18 cellular contexts compared by ENCODE assay signal in genomic region chr3:12585181-12585580, GRCh38. TPM values are rescaled to one million over a fixed set of nuclear protein-coding genes. Genes with fewer than 3 reads are reported as not detected.
A peak's percentile ranks its signal among the peaks of the same experiment; 100 is the strongest.
DNase-seq lines count a peak whose midpoint lies in the region; ATAC-seq and TF ChIP-seq lines count a peak whose summit lies in the region.
"Had no signal": no experiment of that assay in that cellular context is flagged by ENCODE, and none has a peak within 500 bp of the region (broad histone marks: within the 10 kb centered on the region; RNA-seq: fewer than 3 reads in every experiment).

No MANE protein-coding gene starts in this region.

- no peaks in the 10 kb centered on the region for H3K9me3 ChIP-seq in H9 (ENCODE audit: control insufficient read depth, low read depth, low read length)
- H3K9me3 ChIP-seq: thoracic aorta had no signal

- no peak overlapping the region for H3K14ac ChIP-seq in H9 (ENCODE audit: insufficient read depth, low read length)

- no peak overlapping the region for H3K4ac ChIP-seq in H9 (ENCODE audit: low read depth, low read length)

- H4K5ac ChIP-seq in H9 (ENCODE audit: insufficient read length, low read depth, low read length) = no peak overlapping the region

- no peak overlapping the region for H4K8ac ChIP-seq in H9 (replicated peaks; ENCODE audit: insufficient read length, low read depth, low read length)

- no peak overlapping the region for H3K56ac ChIP-seq in H9 (ENCODE audit: insufficient read length, low read depth, low read length)

- H4K20me1 ChIP-seq in H9 (ENCODE audit: control insufficient read depth, insufficient read depth, insufficient read length) = no peaks in the 10 kb centered on the region

- no peaks in the 10 kb centered on the region for H3K23me2 ChIP-seq in H9 (ENCODE audit: insufficient read length, low read depth, low read length, poor library complexity, severe bottlenecking)

- H3K79me1 ChIP-seq in H9 (ENCODE audit: insufficient read depth, low read depth, low read length, poor library complexity, severe bottlenecking) = no peaks in the 10 kb centered on the region

- H3K36me3 Mint-ChIP-seq in H9 (ENCODE audit: insufficient read depth in 1 of 3, low read depth in 3 of 3) = peaks cover 28 to 77% (median 66%) of the 10 kb centered on the region in 3 experiments
- H3K36me3 Mint-ChIP-seq in activated T-helper 17 cell treated with anti-CD3 and anti-CD28 coated beads, Interleukin-2, amount 50 U/mL, for 72 hours (ENCODE audit: low read depth) = peaks cover 95% of the 10 kb centered on the region
- H3K36me3 Mint-ChIP-seq in stimulated activated naive B cell treated with anti-CD40 and anti-IgM and Interleukin-4, amounts not matched to agents 10 μg/mL and 1 μg/mL and 100 μg/mL, for 72 hours = peaks cover 42 to 51% of the 10 kb centered on the region in 2 donors
- H3K36me3 Mint-ChIP-seq in activated CD8-positive, alpha-beta T cell treated with anti-CD3 and anti-CD28 coated beads for 36 hours (ENCODE audit: low read depth) = peaks cover 34% of the 10 kb centered on the region

- H3K9me3 Mint-ChIP-seq in H9 = no peaks in the 10 kb centered on the region
- no peaks in the 10 kb centered on the region for H3K9me3 Mint-ChIP-seq in activated T-helper 17 cell treated with anti-CD3 and anti-CD28 coated beads, Interleukin-2, amount 50 U/mL, for 72 hours
- no peaks in the 10 kb centered on the region for H3K9me3 Mint-ChIP-seq in stimulated activated naive B cell treated with anti-CD40 and anti-IgM and Interleukin-4, amounts not matched to agents 10 μg/mL and 1 μg/mL and 100 μg/mL, for 72 hours
- no peaks in the 10 kb centered on the region for H3K9me3 Mint-ChIP-seq in activated CD8-positive, alpha-beta T cell treated with anti-CD3 and anti-CD28 coated beads for 36 hours
- H3K9me3 Mint-ChIP-seq: activated naive CD4-positive, alpha-beta T cell treated with anti-CD3 and anti-CD28 coated beads for 36 hours had no signal

- ATAC-seq in activated T-helper 17 cell treated with anti-CD3 and anti-CD28 coated beads, Interleukin-2, amount 50 U/mL, for 72 hours (replicated peaks) = no peak
- no peak for ATAC-seq in stimulated activated naive B cell treated with anti-CD40 and anti-IgM and Interleukin-4, amounts not matched to agents 10 μg/mL and 1 μg/mL and 100 μg/mL, for 72 hours (replicated peaks)
- no peak for ATAC-seq in HG02870 (IDR thresholded peaks at IDR 0.05; ENCODE audit: unreplicated experiment)
- no peak for ATAC-seq in activated CD8-positive, alpha-beta T cell treated with anti-CD3 and anti-CD28 coated beads for 36 hours
- ATAC-seq in HG03095 (IDR thresholded peaks at IDR 0.05; ENCODE audit: unreplicated experiment) = no peak
- ATAC-seq: foreskin keratinocyte had no signal

- intact Hi-C loops in activated CD8-positive, alpha-beta T cell treated with anti-CD3 and anti-CD28 coated beads for 36 hours (cut with micrococcal nuclease) = no loop called here

- H3K23ac ChIP-seq in H9 (ENCODE audit: insufficient read length, low read depth, low read length) = no peak overlapping the region

- no peak overlapping the region for H2BK5ac ChIP-seq in H9 (ENCODE audit: insufficient read length, low read length)

- no peak overlapping the region for H2BK15ac ChIP-seq in H9 (ENCODE audit: low read depth, low read length)

- peak overlapping the region; percentile 48 to 87 (median 76); a peak in 4 of 7 replicates for H3K27ac Mint-ChIP-seq in H9
- peak overlapping the region; percentile 52 for H3K27ac Mint-ChIP-seq in activated T-helper 17 cell treated with anti-CD3 and anti-CD28 coated beads, Interleukin-2, amount 50 U/mL, for 72 hours
- peak overlapping the region; percentile 25 for H3K27ac Mint-ChIP-seq in stimulated activated naive B cell treated with anti-CD40 and anti-IgM and Interleukin-4, amounts not matched to agents 10 μg/mL and 1 μg/mL and 100 μg/mL, for 72 hours
- H3K27ac Mint-ChIP-seq in activated CD8-positive, alpha-beta T cell treated with anti-CD3 and anti-CD28 coated beads for 36 hours = no peak overlapping the region

- H3T11ph ChIP-seq in H9 (ENCODE audit: low read length) = no peak overlapping the region

- no peak overlapping the region for H2BK20ac ChIP-seq in H9 (ENCODE audit: low read depth, low read length, poor library complexity, severe bottlenecking)

- H2AFZ ChIP-seq in H9 (ENCODE audit: low read length) = no peak overlapping the region

- H2AK5ac ChIP-seq in H9 (ENCODE audit: insufficient read length, low read length) = no peak overlapping the region

- no peak overlapping the region for H2BK12ac ChIP-seq in H9 (ENCODE audit: insufficient read length, low read depth, low read length)

- TF ChIP-seq CTCF in H9 (conservative IDR thresholded peaks at IDR 0.05) = no peak
- no peak for TF ChIP-seq CTCF in activated CD8-positive, alpha-beta T cell treated with anti-CD3 and anti-CD28 coated beads for 36 hours (IDR thresholded peaks at IDR 0.05)

- H3K9ac ChIP-seq in H9 (ENCODE audit: extremely low read depth, insufficient read length, low read length) = no peak overlapping the region

- no peak overlapping the region for H4K91ac ChIP-seq in H9 (ENCODE audit: insufficient read length, low read depth, low read length)

- H2BK120ac ChIP-seq in H9 (ENCODE audit: low read depth, low read length, poor library complexity, severe bottlenecking) = no peak overlapping the region

- H3K79me2 ChIP-seq in H9 (ENCODE audit: insufficient read depth, low read length) = no peaks in the 10 kb centered on the region

- no CpG with 5 or more reads among the region's 3 CpGs for WGBS in H9 (ENCODE audit: extremely low coverage, insufficient read length, low lambda C conversion rate)

- H3K4me3 Mint-ChIP-seq in H9 = no peak overlapping the region
- no peak overlapping the region for H3K4me3 Mint-ChIP-seq in activated T-helper 17 cell treated with anti-CD3 and anti-CD28 coated beads, Interleukin-2, amount 50 U/mL, for 72 hours
- no peak overlapping the region for H3K4me3 Mint-ChIP-seq in stimulated activated naive B cell treated with anti-CD40 and anti-IgM and Interleukin-4, amounts not matched to agents 10 μg/mL and 1 μg/mL and 100 μg/mL, for 72 hours
- H3K4me3 Mint-ChIP-seq in activated CD8-positive, alpha-beta T cell treated with anti-CD3 and anti-CD28 coated beads for 36 hours = no peak overlapping the region
- H3K4me3 Mint-ChIP-seq: activated naive CD4-positive, alpha-beta T cell treated with anti-CD3 and anti-CD28 coated beads for 36 hours had no signal

- H3K27me3 ChIP-seq in H9 (ENCODE audit: insufficient read depth, low read length) = no peaks in the 10 kb centered on the region
- H3K27me3 ChIP-seq: foreskin keratinocyte had no signal

- H3K27ac ChIP-seq in H9 (ENCODE audit: insufficient read length, low read depth, low read length) = no peak overlapping the region
- H3K27ac ChIP-seq: foreskin keratinocyte had no signal

- H3K27me3 Mint-ChIP-seq in H9 (ENCODE audit: low read depth) = no peaks in the 10 kb centered on the region
- H3K27me3 Mint-ChIP-seq in activated T-helper 17 cell treated with anti-CD3 and anti-CD28 coated beads, Interleukin-2, amount 50 U/mL, for 72 hours = no peaks in the 10 kb centered on the region
- H3K27me3 Mint-ChIP-seq in stimulated activated naive B cell treated with anti-CD40 and anti-IgM and Interleukin-4, amounts not matched to agents 10 μg/mL and 1 μg/mL and 100 μg/mL, for 72 hours = no peaks in the 10 kb centered on the region
- no peaks in the 10 kb centered on the region for H3K27me3 Mint-ChIP-seq in activated CD8-positive, alpha-beta T cell treated with anti-CD3 and anti-CD28 coated beads for 36 hours

- peaks cover 0 to 4% of the 10 kb centered on the region in 2 experiments; a peak in 1 of 4 replicates for H3K4me1 Mint-ChIP-seq in H9
- H3K4me1 Mint-ChIP-seq in activated T-helper 17 cell treated with anti-CD3 and anti-CD28 coated beads, Interleukin-2, amount 50 U/mL, for 72 hours = peaks cover 4% of the 10 kb centered on the region
- H3K4me1 Mint-ChIP-seq in stimulated activated naive B cell treated with anti-CD40 and anti-IgM and Interleukin-4, amounts not matched to agents 10 μg/mL and 1 μg/mL and 100 μg/mL, for 72 hours = peaks cover 5 to 8% of the 10 kb centered on the region in 2 donors
- no peaks in the 10 kb centered on the region for H3K4me1 Mint-ChIP-seq in activated CD8-positive, alpha-beta T cell treated with anti-CD3 and anti-CD28 coated beads for 36 hours (ENCODE audit: low read depth)

- DNase-seq in H9 (no peak), medulla oblongata (ENCODE audit: extremely low spot score) (peak; percentile 38)
- DNase-seq in stimulated activated naive B cell treated with anti-CD40 and anti-IgM and Interleukin-4, amounts not matched to agents 10 μg/mL and 1 μg/mL and 100 μg/mL, for 72 hours = no peak
- DNase-seq in activated CD8-positive, alpha-beta T cell treated with anti-CD3 and anti-CD28 coated beads for 36 hours = no peak
- DNase-seq: activated CD4-positive, alpha-beta T cell treated with anti-CD3 and anti-CD28 coated beads, Interleukin-2, amount 50 U/mL, for 1 hour; activated naive CD4-positive, alpha-beta T cell treated with anti-CD3 and anti-CD28 coated beads for 36 hours; AML-193; foreskin keratinocyte; kidney glomerular epithelial cell; mesendoderm; NCI-H1092 treated with DMSO at 0.1 percent for 48 hours; NCI-H2107; NCI-H524 had no signal

- H3K4me2 ChIP-seq in H9 (ENCODE audit: insufficient read depth, insufficient read length, low read length) = no peak overlapping the region

- POLR2A ChIA-PET in activated CD8-positive, alpha-beta T cell treated with anti-CD3 and anti-CD28 coated beads for 36 hours (lab: Charles Lee) = interaction anchor here (1.6 kb wide), 1 partner anchor 12 kb away, joined by 5 read pairs; no protein-coding TSS in a partner anchor

- no peaks in the 10 kb centered on the region for H3K4me1 ChIP-seq in H9 (ENCODE audit: insufficient read depth, low read length)
- H3K4me1 ChIP-seq: foreskin keratinocyte had no signal

- H3K18ac ChIP-seq in H9 (ENCODE audit: insufficient read length, low read depth, low read length) = no peak overlapping the region

- CTCF ChIA-PET in activated CD8-positive, alpha-beta T cell treated with anti-CD3 and anti-CD28 coated beads for 36 hours (lab: Charles Lee) = no interaction called here

RNA-seq across cellular contexts. Expression of gene MKRN2, which starts 28.3 kb away (rescaled TPM):
- 17.1 and 18.1 TPM in 2 replicates for total RNA-seq in H9 (2021)
- total RNA-seq in activated T-helper 17 cell treated with anti-CD3 and anti-CD28 coated beads, Interleukin-2, amount 50 U/mL, for 72 hours = 10 to 100 TPM; 17.2 to 25.8 TPM
- 10 to 100 TPM; 27.8 to 28.2 TPM for total RNA-seq in activated CD8-positive, alpha-beta T cell treated with anti-CD3 and anti-CD28 coated beads for 36 hours

RNA-seq across cellular contexts. Expression of gene MKRN2OS, which starts 39.9 kb away (rescaled TPM):
- total RNA-seq in H9 (2021) = 0.31 and 0.44 TPM in 2 replicates
- not detected for total RNA-seq in activated T-helper 17 cell treated with anti-CD3 and anti-CD28 coated beads, Interleukin-2, amount 50 U/mL, for 72 hours
- total RNA-seq in activated CD8-positive, alpha-beta T cell treated with anti-CD3 and anti-CD28 coated beads for 36 hours = not detected
- total RNA-seq: activated naive CD4-positive, alpha-beta T cell treated with anti-CD3 and anti-CD28 coated beads for 36 hours; LHCN-M2; thoracic aorta had no signal
